Comparison of ENCODE assay signal across 1 cellular context in genomic region chr2:160406591-160407392, GRCh38.
A peak's percentile ranks its signal among the peaks of the same experiment; 100 is the strongest.
TF ChIP-seq lines count a peak whose summit lies in the region.

No MANE protein-coding gene starts in this region.

TF ChIP-seq in HepG2, 621 proteins besides CTCF, POLR2A, EP300 and RAD21 (continued from another document and continues in another):
- TF ChIP-seq DMTF1 (CRISPR knock-in tag; IDR thresholded peaks at IDR 0.05) (no peak), ZNF337 (CRISPR knock-in tag; IDR thresholded peaks at IDR 0.05; ENCODE audit: borderline replicate concordance, low read depth) (no peak), ATF4 (CRISPR knock-in tag; IDR thresholded peaks at IDR 0.05) (no peak), TFE3 (CRISPR knock-in tag; IDR thresholded peaks at IDR 0.05) (no peak), ZNF180 (CRISPR knock-in tag; IDR thresholded peaks at IDR 0.05; ENCODE audit: borderline replicate concordance, low read depth) (no peak), ZNF230 (CRISPR knock-in tag; IDR thresholded peaks at IDR 0.05) (0 out of 2 replicates have a peak, but pooled peaks have one; percentile 10), MLLT10 (CRISPR knock-in tag; IDR thresholded peaks at IDR 0.05) (no peak), ZNF704 (CRISPR knock-in tag; IDR thresholded peaks at IDR 0.05; ENCODE audit: borderline replicate concordance) (peak; percentile 86; the same call in 1 of the 2 replicates), ZSCAN29 (CRISPR knock-in tag; conservative IDR thresholded peaks at IDR 0.05) (0 out of 2 replicates have a peak, but pooled peaks have one; percentile 24), TFDP1 (CRISPR knock-in tag; IDR thresholded peaks at IDR 0.05; ENCODE audit: borderline replicate concordance) (no peak), ZNF264 (CRISPR knock-in tag; IDR thresholded peaks at IDR 0.05) (no peak), IKZF4 (CRISPR knock-in tag; IDR thresholded peaks at IDR 0.05; ENCODE audit: borderline replicate concordance, low read depth, not compliant biosample characterization) (no peak), KDM4B (CRISPR knock-in tag; IDR thresholded peaks at IDR 0.05) (no peak), ZNF326 (CRISPR knock-in tag; IDR thresholded peaks at IDR 0.05; ENCODE audit: borderline replicate concordance) (no peak), PATZ1 (CRISPR knock-in tag; IDR thresholded peaks at IDR 0.05) (peak; percentile 19; the same call in 1 of the 2 replicates), ZNF784 (CRISPR knock-in tag; IDR thresholded peaks at IDR 0.05; ENCODE audit: borderline replicate concordance) (no peak), FOXO1 (CRISPR knock-in tag; IDR thresholded peaks at IDR 0.05) (no peak), ZNF512 (CRISPR knock-in tag; IDR thresholded peaks at IDR 0.05) (no peak), MEIS2 (CRISPR knock-in tag; IDR thresholded peaks at IDR 0.05) (no peak), ZNF768 (CRISPR knock-in tag; IDR thresholded peaks at IDR 0.05) (no peak), LBX2 (CRISPR knock-in tag; IDR thresholded peaks at IDR 0.05; ENCODE audit: borderline replicate concordance) (no peak), GABPA (IDR thresholded peaks at IDR 0.05; ENCODE audit: low read depth, low read length) (no peak), GABPA (CRISPR knock-in tag; IDR thresholded peaks at IDR 0.05; ENCODE audit: low read depth) (no peak), ZNF616 (CRISPR knock-in tag; IDR thresholded peaks at IDR 0.05; ENCODE audit: low read depth) (no peak), NFKBIZ (CRISPR knock-in tag; IDR thresholded peaks at IDR 0.05) (no peak), FIP1L1 (IDR thresholded peaks at IDR 0.05; ENCODE audit: borderline replicate concordance, insufficient read depth, low read depth, low read length) (no peak), ZNF598 (CRISPR knock-in tag; IDR thresholded peaks at IDR 0.05; ENCODE audit: borderline replicate concordance) (0 out of 2 replicates have a peak, but pooled peaks have one; percentile 29), SPEN (CRISPR knock-in tag; IDR thresholded peaks at IDR 0.05; ENCODE audit: low read depth) (no peak), POLR2AphosphoS5 (IDR thresholded peaks at IDR 0.05; ENCODE audit: low read depth, low read length) (no peak), ZNF605 (CRISPR knock-in tag; IDR thresholded peaks at IDR 0.05) (no peak), DNMT1 (CRISPR knock-in tag; IDR thresholded peaks at IDR 0.05) (no peak), ZNF331 (CRISPR knock-in tag; IDR thresholded peaks at IDR 0.05) (no peak), ZBTB40 (IDR thresholded peaks at IDR 0.05) (no peak), ZBTB40 (CRISPR knock-in tag; IDR thresholded peaks at IDR 0.05) (no peak), SAFB2 (CRISPR knock-in tag; IDR thresholded peaks at IDR 0.05; ENCODE audit: borderline replicate concordance, low read depth) (0 out of 2 replicates have a peak, but pooled peaks have one; percentile 5)
